In genomic region chr14:61355892-61356325, GRCh38 we compare ENCODE assay signal across 9 cellular contexts. TPM values are rescaled to one million over a fixed set of nuclear protein-coding genes. Genes with fewer than 3 reads are reported as not detected.
A peak's percentile ranks its signal among the peaks of the same experiment; 100 is the strongest.
DNase-seq lines count a peak whose midpoint lies in the region; ATAC-seq, FAIRE-seq and TF ChIP-seq lines count a peak whose summit lies in the region.
"Had no signal": no experiment of that assay in that cellular context is flagged by ENCODE, and none has a peak within 500 bp of the region (broad histone marks: within the 10 kb centered on the region; RNA-seq: fewer than 3 reads in every experiment).

No MANE protein-coding gene starts in this region.

- no peaks in the 10 kb centered on the region for H3K79me2 ChIP-seq in K562 (ENCODE audit: control insufficient read depth, insufficient read depth, low read length)

- 11% methylated on average over 5 of the region's 6 CpGs for WGBS in K562 (ENCODE audit: insufficient coverage, low coverage, missing lambda C conversion rate)

- CTCF ChIA-PET in Calu3 (lab: Charles Lee) (interaction anchor here (0.6 kb wide), 1 partner anchor 656 kb away, joined by 3 read pairs; no protein-coding TSS in a partner anchor), K562 (lab: Yijun Ruan, JAX; ENCODE audit: low intra/inter-chr PET ratio) (no interaction called here)

- no peaks in the 10 kb centered on the region for H3K4me1 ChIP-seq in NT2/D1 (ENCODE audit: insufficient read depth, insufficient read length)
- no peaks in the 10 kb centered on the region for H3K4me1 ChIP-seq in K562 (replicated peaks in 1 of 2; ENCODE audit: control insufficient read depth in 2 of 2, insufficient read depth in 2 of 2, low read length in 2 of 2)

- H2AFZ ChIP-seq in K562 (ENCODE audit: low read depth, low read length): peak overlapping the region; percentile 57

- H3K9me3 ChIP-seq in NT2/D1 (ENCODE audit: insufficient read depth, low read length): no peaks in the 10 kb centered on the region
- H3K9me3 ChIP-seq in K562 (replicated peaks; ENCODE audit: control insufficient read depth, insufficient read depth, low read depth, low read length): no peaks in the 10 kb centered on the region

- no peaks in the 10 kb centered on the region for H3K9me3 Mint-ChIP-seq in Calu3 (ENCODE audit: low read depth, unreplicated experiment)
- peaks cover 6% of the 10 kb centered on the region for H3K9me3 Mint-ChIP-seq in type B pancreatic cell
- H3K9me3 Mint-ChIP-seq: brain had no signal

- intact Hi-C loops in Calu3 (cut with micrococcal nuclease; ENCODE audit: unreplicated experiment) (loop anchor here (5.0 kb wide), 1 partner anchor 34 kb away; the partner anchor contains the start of gene PRKCH), K562 (cut with micrococcal nuclease) (no loop called here)

- no peak for TF ChIP-seq POLR2A in K562 (conservative IDR thresholded peaks at IDR 0.05)

- TF ChIP-seq CTCF in Calu3 (IDR thresholded peaks at IDR 0.05; ENCODE audit: unreplicated experiment) (no peak), K562 (IDR thresholded peaks at IDR 0.05 in 2 of 3, conservative IDR thresholded peaks at IDR 0.05 in 1 of 3; ENCODE audit: insufficient read depth in 2 of 3, low read depth in 1 of 3, low read length in 3 of 3) (no peak), type B pancreatic cell (conservative IDR thresholded peaks at IDR 0.05) (no peak)

- no peaks in the 10 kb centered on the region for H3K27me3 ChIP-seq in NT2/D1 (ENCODE audit: insufficient read depth, insufficient read length)
- H3K27me3 ChIP-seq in K562 (ENCODE audit: control insufficient read depth in 2 of 2, insufficient read depth in 2 of 2, low read length in 2 of 2): no peaks in the 10 kb centered on the region

- no peak for TF ChIP-seq RAD21 in K562 (CRISPR knock-in tag; conservative IDR thresholded peaks at IDR 0.05 in 1 of 2, IDR thresholded peaks at IDR 0.05 in 1 of 2)

- TF ChIP-seq EP300 in K562 (IDR thresholded peaks at IDR 0.05; ENCODE audit: low read length): no peak

- H4K20me1 ChIP-seq in K562 (replicated peaks; ENCODE audit: control insufficient read depth, insufficient read depth, low read length): no peaks in the 10 kb centered on the region

- no peak overlapping the region; the same call in 2 of the 3 replicates for H3K27ac ChIP-seq in K562 (ENCODE audit: extremely low read depth, low read depth, low read length)

- H3K4me3 ChIP-seq in NT2/D1 (ENCODE audit: insufficient read length, low read depth) (no peak overlapping the region), K562 (no peak overlapping the region)

- H3K4me3 Mint-ChIP-seq in Calu3 (ENCODE audit: low read depth, unreplicated experiment) (peak overlapping the region; percentile 46), type B pancreatic cell (peak overlapping the region; percentile 75)
- H3K4me3 Mint-ChIP-seq: brain had no signal

- no peaks in the 10 kb centered on the region for H3K9me1 ChIP-seq in K562 (ENCODE audit: control insufficient read depth, insufficient read depth, low read length)

- H3K36me3 ChIP-seq in NT2/D1 (ENCODE audit: insufficient read depth, insufficient read length, low read length): no peaks in the 10 kb centered on the region
- no peaks in the 10 kb centered on the region for H3K36me3 ChIP-seq in K562 (ENCODE audit: control insufficient read depth, insufficient read depth, low read length)

- H3K27me3 Mint-ChIP-seq in Calu3 (ENCODE audit: unreplicated experiment): no peaks in the 10 kb centered on the region
- H3K27me3 Mint-ChIP-seq in type B pancreatic cell: no peaks in the 10 kb centered on the region

- H3K4me1 Mint-ChIP-seq in Calu3 (ENCODE audit: low read depth, unreplicated experiment): peaks cover 49% of the 10 kb centered on the region
- peaks cover 10% of the 10 kb centered on the region for H3K4me1 Mint-ChIP-seq in type B pancreatic cell (ENCODE audit: unreplicated experiment)
- H3K4me1 Mint-ChIP-seq: brain had no signal

- DNase-seq in Calu3 (peak; percentile 85), NT2/D1 (ENCODE audit: low read depth, low spot score) (peak; percentile 20), K562 (ENCODE audit: extremely low read depth in 1 of 4, low spot score in 3 of 4) (no peak), kidney tubule cell (ENCODE audit: low spot score) (peak; percentile 95), type B pancreatic cell (ENCODE audit: extremely low spot score, unreplicated experiment) (peak; percentile 74), amniotic stem cell (lab: John Stamatoyannopoulos, UW) (no peak)

- H3K4me2 ChIP-seq in K562 (ENCODE audit: insufficient read depth, low read length): peak overlapping the region; percentile 38

- POLR2A ChIA-PET in K562 (lab: Yijun Ruan, JAX): no interaction called here

- no peak overlapping the region for H3K9ac ChIP-seq in NT2/D1 (ENCODE audit: insufficient read length, low read depth)
- H3K9ac ChIP-seq in K562 (ENCODE audit: insufficient read depth in 1 of 2, low read depth in 2 of 2, low read length in 2 of 2): no peak overlapping the region

- BruUV-seq in Calu3 (replicated peaks; lab: Mats Ljungman, UMichigan) (no TSS peak), K562 (replicated peaks; lab: Mats Ljungman, UMichigan) (no TSS peak)

- FAIRE-seq in K562 (lab: Jason Lieb, UNC): no peak

- H3K36me3 Mint-ChIP-seq in Calu3 (ENCODE audit: insufficient read depth, unreplicated experiment) (peaks cover 7% of the 10 kb centered on the region), type B pancreatic cell (peaks cover 5% of the 10 kb centered on the region)
- H3K36me3 Mint-ChIP-seq: brain had no signal

- H3K27ac Mint-ChIP-seq in Calu3 (ENCODE audit: unreplicated experiment) (peak overlapping the region; percentile 79), type B pancreatic cell (peak overlapping the region; percentile 93)
- H3K27ac Mint-ChIP-seq: brain had no signal

- ATAC-seq in K562 (peak; percentile 42; the same call in 2 of the 3 replicates), HG02642 (IDR thresholded peaks at IDR 0.05; ENCODE audit: poor library complexity, unreplicated experiment) (no peak), HG03097 (IDR thresholded peaks at IDR 0.05; ENCODE audit: low FRiP score, unreplicated experiment) (no peak)

- in situ Hi-C loops in K562 (cut with MboI): no loop called here

TF ChIP-seq in K562, 482 proteins besides CTCF, POLR2A, EP300 and RAD21 (continues in another document):
- TF ChIP-seq SPI1 (IDR thresholded peaks at IDR 0.05; ENCODE audit: borderline replicate concordance, low read depth, low read length) (peak; percentile 97), VEZF1 (CRISPR knock-in tag; IDR thresholded peaks at IDR 0.05) (peak; percentile 40; the same call in 1 of the 2 replicates), NR2C2 (CRISPR knock-in tag; IDR thresholded peaks at IDR 0.05) (no peak), NR2C2 (tag; IDR thresholded peaks at IDR 0.05) (0 out of 2 replicates have a peak, but pooled peaks have one; percentile 16), DEAF1 (CRISPR knock-in tag; IDR thresholded peaks at IDR 0.05) (no peak), JUND (IDR thresholded peaks at IDR 0.05; ENCODE audit: borderline replicate concordance, low read depth, low read length) (no peak), JUND (tag; IDR thresholded peaks at IDR 0.05; ENCODE audit: borderline replicate concordance, low read depth, low read length) (0 out of 3 replicates have a peak, but pooled peaks have one; percentile 19), MAFG (tag; conservative IDR thresholded peaks at IDR 0.05) (no peak), ELF4 (CRISPR knock-in tag; IDR thresholded peaks at IDR 0.05) (0 out of 2 replicates have a peak, but pooled peaks have one; percentile 7)

RNA-seq across cellular contexts. Expression of gene PRKCH, which starts 34.5 kb away (rescaled TPM):
- total RNA-seq in Calu3 (2022) (18.5 and 22.3 TPM in 2 replicates), K562 (2014; rRNA removed) (4.0 and 9.9 TPM in 2 replicates), K562 (2014; rRNA removed; fragmentation: Illumina TruSeq; extraction: Trizol) (4.1 and 4.3 TPM in 2 replicates), K562 (2015; rRNA removed; fragmentation: Illumina TruSeq; extraction: Trizol) (3.8 and 4.0 TPM in 2 replicates), K562 (2021) (4.0 and 5.6 TPM in 2 replicates), type B pancreatic cell (ENCODE audit: low replicate concordance) (19.1 and 59.0 TPM in 2 replicates)
- 8.7 and 13.2 TPM in 2 replicates for total RNA-seq in K562 (2011; cell fraction: chromatin; rRNA removed; ENCODE audit: low replicate concordance)
- total RNA-seq in K562 (2011; cell fraction: nucleolus; rRNA removed): 3.2 and 3.5 TPM in 2 replicates
- 7.8 and 8.9 TPM in 2 replicates for total RNA-seq in K562 (2011; cell fraction: nucleoplasm; rRNA removed)
- polyA plus RNA-seq in K562 (2011; rRNA removed) (0.83 and 2.7 TPM in 2 replicates), K562 (2014; fragmentation: Illumina TruSeq; extraction: Trizol) (4.1 and 4.3 TPM in 2 replicates), K562 (2014; fragmentation: Nextera tagmentation; extraction: Ambion mirVana) (1 to 10 TPM in 1 of 2 experiments, under 1 TPM in 1; 0.61 to 1.1 TPM), K562 (2014; rRNA removed) (2.7 and 4.4 TPM in 2 replicates)
- 0.62 and 4.8 TPM in 2 replicates for polyA plus RNA-seq in K562 (2011; cell fraction: cytosol; rRNA removed)
- polyA plus RNA-seq in K562 (2011; cell fraction: nucleus; rRNA removed): 0.81 and 4.7 TPM in 2 replicates
- polyA plus RNA-seq in K562 (2012): 2.0 and 5.2 TPM in 2 replicates
- 3.0 and 6.1 TPM in 2 replicates for polyA minus RNA-seq in K562 (2011; rRNA and poly(A)+ RNA removed)
- polyA minus RNA-seq in K562 (2011; cell fraction: cytosol; rRNA and poly(A)+ RNA removed): 10.4 TPM in 1 of 2 replicates, not detected in the other
- polyA minus RNA-seq in K562 (2011; cell fraction: nucleus; rRNA and poly(A)+ RNA removed): 0.33 and 2.4 TPM in 2 replicates

Comparison
In these comparisons a context has a peak if more than half of its experiments do, and no peak if none do; other contexts are left out.
1. DNase-seq: peak in Calu3 (single experiment), NT2/D1 (single experiment), kidney tubule cell (single experiment) and type B pancreatic cell (single experiment); none in K562 (0 of 4) and amniotic stem cell (single experiment).